In the genomic region with DNA sequence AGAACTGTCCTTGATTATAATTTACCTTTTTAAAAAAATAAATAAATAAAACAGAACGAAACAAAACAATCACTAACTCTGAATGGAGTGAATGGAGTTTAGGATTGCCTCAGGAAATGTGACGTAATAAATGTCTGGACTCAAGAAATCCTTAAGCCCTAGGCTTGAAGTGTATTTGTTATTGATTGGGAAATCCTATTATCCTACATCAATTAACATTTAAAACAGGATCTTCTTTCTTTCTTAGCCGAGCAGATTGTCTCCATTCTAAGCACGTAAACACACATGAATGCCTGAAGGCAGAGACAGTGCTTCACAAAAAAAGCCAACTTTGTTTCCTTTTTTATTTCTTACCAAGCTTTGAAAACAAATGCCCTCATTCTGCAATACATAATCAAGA, we compare ENCODE assay signal across 21 cellular contexts. TPM values are rescaled to one million over a fixed set of nuclear protein-coding genes. Genes with fewer than 3 reads are reported as not detected.
A peak's percentile ranks its signal among the peaks of the same experiment; 100 is the strongest.
DNase-seq lines count a peak whose midpoint lies in the region; ATAC-seq and TF ChIP-seq lines count a peak whose summit lies in the region.
"Had no signal": no experiment of that assay in that cellular context is flagged by ENCODE, and none has a peak within 500 bp of the region (broad histone marks: within the 10 kb centered on the region; RNA-seq: fewer than 3 reads in every experiment).

No MANE protein-coding gene starts in this region.

- TF ChIP-seq CTCF in IMR-90 (conservative IDR thresholded peaks at IDR 0.05; ENCODE audit: low read depth, low read length) (no peak), brain (conservative IDR thresholded peaks at IDR 0.05) (no peak), type B pancreatic cell (conservative IDR thresholded peaks at IDR 0.05) (no peak)

- dilution Hi-C loops in IMR-90 (cut with HindIII; ENCODE audit: low sequenced_read_pairs, unreplicated experiment), result no loop called here

- no peaks in the 10 kb centered on the region; the same call in 1 of the 2 replicates for H3K9me1 ChIP-seq in IMR-90 (ENCODE audit: insufficient read depth, low read length)

- no peak overlapping the region for H3K18ac ChIP-seq in IMR-90 (ENCODE audit: low read depth, low read length)

- H3K27ac ChIP-seq in IMR-90 (ENCODE audit: insufficient read depth, low read length), result no peak overlapping the region

- H3K4me3 Mint-ChIP-seq in brain (no peak overlapping the region), type B pancreatic cell (no peak overlapping the region)
- H3K4me3 Mint-ChIP-seq: activated naive CD8-positive, alpha-beta T cell treated with anti-CD3 and anti-CD28 coated beads, Interleukin-2, amount 10 ng/mL, durations not matched to agents 7 days and 5 days; CD8-positive, alpha-beta memory T cell; stimulated activated naive CD8-positive, alpha-beta T cell treated with anti-CD3 and anti-CD28 coated beads, Interleukin-15, amount 100 ng/mL, for 72 hours had no signal

- no peak overlapping the region for H4K8ac ChIP-seq in IMR-90 (ENCODE audit: low read depth in 2 of 2, low read length in 2 of 2)

- no peaks in the 10 kb centered on the region for H3K79me1 ChIP-seq in IMR-90 (ENCODE audit: low read depth in 1 of 2, low read length in 2 of 2)

- ATAC-seq in IMR-90 (ENCODE audit: low read depth), result no peak
- ATAC-seq: right cardiac atrium; stimulated activated naive CD8-positive, alpha-beta T cell treated with anti-CD3 and anti-CD28 coated beads, Interleukin-15, amount 100 ng/mL, for 72 hours had no signal

- H3K36me3 ChIP-seq in IMR-90 (ENCODE audit: control insufficient read depth, insufficient read depth, low read length), result no peaks in the 10 kb centered on the region

- POLR2A ChIA-PET in IMR-90 (lab: Charles Lee; ENCODE audit: unreplicated experiment), result no interaction called here

- no peak overlapping the region for H3K4ac ChIP-seq in IMR-90 (ENCODE audit: low read depth, low read length)

- DNase-seq in IMR-90 (no peak), foreskin melanocyte (peak; percentile 88), renal cortical epithelial cell (ENCODE audit: low read depth) (peak; percentile 19), HCEC 1CT (no peak), NCI-H2196 (lab: John Stamatoyannopoulos, UW; ENCODE audit: unreplicated experiment) (no peak), type B pancreatic cell (ENCODE audit: extremely low spot score, unreplicated experiment) (no peak)
- DNase-seq in stimulated activated CD4-positive, alpha-beta T cell treated with anti-CD3 and anti-CD28 coated beads, Interleukin-15, amount 100 ng/mL, for 24 hours, result no peak
- DNase-seq: activated CD4-positive, CD25-positive, alpha-beta regulatory T cell; activated CD8-positive, alpha-beta memory T cell treated with anti-CD3 and anti-CD28 coated beads for 24 hours; activated naive CD8-positive, alpha-beta T cell treated with anti-CD3 and anti-CD28 coated beads, Interleukin-2, amount 10 ng/mL, durations not matched to agents 7 days and 5 days; CD8-positive, alpha-beta memory T cell; mesendoderm; MM.1S; NCI-H187; NCI-H446; right cardiac atrium; SHP77 treated with DMSO at 0.1 percent for 48 hours; stimulated activated naive CD8-positive, alpha-beta T cell treated with anti-CD3 and anti-CD28 coated beads, Interleukin-15, amount 100 ng/mL, for 72 hours; T-helper 2 cell had no signal

- H3K27ac Mint-ChIP-seq in brain (peak overlapping the region in 3 of 5 experiments; percentile 49 to 67 (median 58)), type B pancreatic cell (no peak overlapping the region)
- H3K27ac Mint-ChIP-seq: stimulated activated naive CD8-positive, alpha-beta T cell treated with anti-CD3 and anti-CD28 coated beads, Interleukin-15, amount 100 ng/mL, for 72 hours had no signal

- H3K4me1 Mint-ChIP-seq in brain (peaks cover 57% of the 10 kb centered on the region), type B pancreatic cell (ENCODE audit: unreplicated experiment) (peaks cover 4% of the 10 kb centered on the region)

- H3K14ac ChIP-seq in IMR-90 (replicated peaks; ENCODE audit: low read depth, low read length), result no peak overlapping the region

- no peaks in the 10 kb centered on the region for H3K9me3 ChIP-seq in IMR-90 (ENCODE audit: control insufficient read depth, insufficient read depth, low read length)
- H3K9me3 ChIP-seq: esophagus muscularis mucosa had no signal

- H3K36me3 Mint-ChIP-seq in brain (peaks cover 22% of the 10 kb centered on the region), type B pancreatic cell (peaks cover 5% of the 10 kb centered on the region)

- no peak for TF ChIP-seq RAD21 in IMR-90 (IDR thresholded peaks at IDR 0.05; ENCODE audit: low read length)

- no peak overlapping the region for H2BK120ac ChIP-seq in IMR-90 (ENCODE audit: low read depth, low read length)

- H2AK5ac ChIP-seq in IMR-90 (ENCODE audit: low read depth, low read length), result no peak overlapping the region

- H3K4me2 ChIP-seq in IMR-90 (ENCODE audit: low read depth, low read length), result no peak overlapping the region

- no peak overlapping the region for H3K23ac ChIP-seq in IMR-90 (ENCODE audit: low read depth, low read length)

- H3K4me1 ChIP-seq in IMR-90 (ENCODE audit: control insufficient read depth, insufficient read depth, low read length), result no peaks in the 10 kb centered on the region; the same call in 1 of the 2 replicates

- H4K20me1 ChIP-seq in IMR-90 (ENCODE audit: insufficient read depth, low read length), result no peaks in the 10 kb centered on the region

- no TSS peak for BruUV-seq in IMR-90 (replicated peaks; lab: Mats Ljungman, UMichigan)

- H4K91ac ChIP-seq in IMR-90 (ENCODE audit: insufficient read depth, low read depth, low read length), result no peak overlapping the region

- WGBS in IMR-90 (ENCODE audit: extremely low coverage in 2 of 2, insufficient read length in 1 of 2), 2 experiments, result no CpG with 5 or more reads among the region's 4 CpGs

- no peak overlapping the region for H3K4me3 ChIP-seq in IMR-90 (ENCODE audit: insufficient read depth, low read depth, low read length)
- H3K4me3 ChIP-seq: esophagus muscularis mucosa had no signal

- no peak overlapping the region for H3K9ac ChIP-seq in IMR-90 (ENCODE audit: low read depth, low read length)

- H3K9me3 Mint-ChIP-seq in brain (no peaks in the 10 kb centered on the region), type B pancreatic cell (peaks cover 4% of the 10 kb centered on the region)
- H3K9me3 Mint-ChIP-seq: activated naive CD8-positive, alpha-beta T cell treated with anti-CD3 and anti-CD28 coated beads, Interleukin-2, amount 10 ng/mL, durations not matched to agents 7 days and 5 days; CD8-positive, alpha-beta memory T cell had no signal

- no peak overlapping the region for H4K5ac ChIP-seq in IMR-90 (ENCODE audit: low read depth, low read length)

- intact Hi-C loops in IMR-90 (cut with micrococcal nuclease), result no loop called here

- no peak overlapping the region for H2BK5ac ChIP-seq in IMR-90 (ENCODE audit: low read depth, low read length, poor library complexity, severe bottlenecking)

- H3K27me3 ChIP-seq in IMR-90 (ENCODE audit: control insufficient read depth, insufficient read depth, low read length), result no peaks in the 10 kb centered on the region
- H3K27me3 ChIP-seq: esophagus muscularis mucosa had no signal

- H3K27me3 Mint-ChIP-seq in brain (no peaks in the 10 kb centered on the region), type B pancreatic cell (no peaks in the 10 kb centered on the region)
- H3K27me3 Mint-ChIP-seq: activated naive CD8-positive, alpha-beta T cell treated with anti-CD3 and anti-CD28 coated beads, Interleukin-2, amount 10 ng/mL, durations not matched to agents 7 days and 5 days; CD8-positive, alpha-beta memory T cell; stimulated activated naive CD8-positive, alpha-beta T cell treated with anti-CD3 and anti-CD28 coated beads, Interleukin-15, amount 100 ng/mL, for 72 hours had no signal

- in situ Hi-C loops in IMR-90 (cut with MboI; ENCODE audit: low sequenced_read_pairs), result no loop called here

- no peak overlapping the region for H2AFZ ChIP-seq in IMR-90 (replicated peaks; ENCODE audit: low read length, poor library complexity)

- H2AK9ac ChIP-seq in IMR-90 (replicated peaks; ENCODE audit: low read depth, low read length, poor library complexity), result no peak overlapping the region

- CTCF ChIA-PET in IMR-90 (lab: Yijun Ruan, JAX), result interaction anchor here (0.9 kb wide), 1 partner anchor 33 kb away, joined by 3 read pairs; no protein-coding TSS in a partner anchor

- no peak for TF ChIP-seq POLR2A in IMR-90 (IDR thresholded peaks at IDR 0.05; ENCODE audit: low read depth, low read length)

- no peak overlapping the region for H2BK15ac ChIP-seq in IMR-90 (ENCODE audit: low read depth, low read length)

- no peak overlapping the region for H2BK20ac ChIP-seq in IMR-90 (ENCODE audit: low read depth, low read length)

- no peak overlapping the region for H3K56ac ChIP-seq in IMR-90 (ENCODE audit: extremely low read depth, insufficient read depth, low read length)

TF ChIP-seq in IMR-90, 13 proteins besides CTCF, POLR2A, EP300 and RAD21:
- TF ChIP-seq, protein P1, sequence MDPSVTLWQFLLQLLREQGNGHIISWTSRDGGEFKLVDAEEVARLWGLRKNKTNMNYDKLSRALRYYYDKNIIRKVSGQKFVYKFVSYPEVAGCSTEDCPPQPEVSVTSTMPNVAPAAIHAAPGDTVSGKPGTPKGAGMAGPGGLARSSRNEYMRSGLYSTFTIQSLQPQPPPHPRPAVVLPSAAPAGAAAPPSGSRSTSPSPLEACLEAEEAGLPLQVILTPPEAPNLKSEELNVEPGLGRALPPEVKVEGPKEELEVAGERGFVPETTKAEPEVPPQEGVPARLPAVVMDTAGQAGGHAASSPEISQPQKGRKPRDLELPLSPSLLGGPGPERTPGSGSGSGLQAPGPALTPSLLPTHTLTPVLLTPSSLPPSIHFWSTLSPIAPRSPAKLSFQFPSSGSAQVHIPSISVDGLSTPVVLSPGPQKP (IDR thresholded peaks at IDR 0.05; ENCODE audit: borderline replicate concordance, low read depth, low read length), result no peak
- no peak for TF ChIP-seq NFE2L2 (IDR thresholded peaks at IDR 0.05; ENCODE audit: low read depth, low read length)
- no peak for TF ChIP-seq MXI1 (IDR thresholded peaks at IDR 0.05; ENCODE audit: borderline replicate concordance, low read depth, low read length)
- TF ChIP-seq CEBPB (IDR thresholded peaks at IDR 0.05; ENCODE audit: low read depth, low read length), result peak; percentile 47
- no peak for TF ChIP-seq CHD1 (IDR thresholded peaks at IDR 0.05; ENCODE audit: low read depth, low read length)
TF ChIP-seq in IMR-90: peak in this region for 1.

RNA-seq across cellular contexts. Expression of a gene that starts 33.4 kb away (rescaled TPM):
- total RNA-seq in IMR-90 (2012; rRNA removed) (2.2 and 3.1 TPM in 2 replicates), renal cortical epithelial cell (6.6 and 13.6 TPM in 2 replicates), type B pancreatic cell (ENCODE audit: low replicate concordance) (13.2 and 15.4 TPM in 2 replicates)
- polyA plus RNA-seq in IMR-90 (2012; rRNA removed) (1.6 and 2.0 TPM in 2 replicates), brain (ENCODE audit: insufficient read depth, low read depth, low replicate concordance) (6.8 TPM)
- 0.32 and 0.34 TPM in 2 replicates for polyA plus RNA-seq in IMR-90 (2012; cell fraction: cytosol; rRNA removed)
- 0.34 and 2.8 TPM in 2 replicates for polyA plus RNA-seq in IMR-90 (2012; cell fraction: nucleus; rRNA removed; ENCODE audit: low replicate concordance)

Comparison
In these comparisons a context has a peak if more than half of its experiments do, and no peak if none do; other contexts are left out.
1. DNase-seq: peak in foreskin melanocyte (single experiment) and renal cortical epithelial cell (single experiment); none in IMR-90 (single experiment), stimulated activated CD4-positive, alpha-beta T cell treated with anti-CD3 and anti-CD28 coated beads, Interleukin-15, amount 100 ng/mL, for 24 hours (single experiment), HCEC 1CT (single experiment), NCI-H2196 (single experiment) and type B pancreatic cell (single experiment).